ENCODE assay signal across 11 cellular contexts in the genomic region with DNA sequence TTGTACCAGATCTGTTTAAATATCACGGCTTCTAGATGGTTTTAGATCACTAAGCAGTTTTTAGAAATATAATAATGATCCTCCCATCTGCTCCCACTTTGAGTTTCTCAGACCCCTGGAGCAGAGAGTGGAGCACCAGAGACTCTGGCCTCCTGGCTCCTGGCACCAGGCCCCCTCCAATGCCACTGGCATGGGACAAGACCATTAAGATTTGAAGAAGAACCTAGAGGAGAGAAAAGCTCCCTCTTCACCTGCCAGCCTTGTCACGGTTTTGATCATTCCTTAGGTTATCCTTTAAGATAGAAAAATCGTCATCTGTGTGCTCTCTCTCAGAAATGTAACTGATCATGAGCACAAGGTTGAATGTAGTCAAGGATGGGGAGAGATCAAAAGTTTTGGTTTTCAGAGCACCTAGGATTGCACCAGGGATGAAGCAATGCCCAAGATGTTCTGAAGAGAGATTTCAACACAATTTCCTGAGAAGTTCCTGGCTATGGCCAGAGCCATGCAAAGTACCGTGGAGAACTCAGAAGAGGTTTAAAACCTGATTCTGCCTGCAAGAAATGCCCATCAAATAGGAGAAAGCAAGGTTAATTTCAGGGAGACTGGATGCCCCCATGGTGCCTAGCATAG. TPM values are rescaled to one million over a fixed set of nuclear protein-coding genes. Genes with fewer than 3 reads are reported as not detected.
DNase-seq lines count a peak whose midpoint lies in the region; ATAC-seq and TF ChIP-seq lines count a peak whose summit lies in the region.
"Had no signal": no experiment of that assay in that cellular context is flagged by ENCODE, and none has a peak within 500 bp of the region (broad histone marks: within the 10 kb centered on the region; RNA-seq: fewer than 3 reads in every experiment).

No MANE protein-coding gene starts in this region.

- peaks cover 95% of the 10 kb centered on the region for H3K4me1 ChIP-seq in OCI-LY7 (ENCODE audit: insufficient read depth, low read length, poor library complexity, severe bottlenecking)
- H3K4me1 ChIP-seq in esophagus squamous epithelium, result peaks cover 15 to 87% (median 35%) of the 10 kb centered on the region in 3 donors
- peaks cover 38% of the 10 kb centered on the region for H3K4me1 ChIP-seq in suprapubic skin
- H3K4me1 ChIP-seq: thyroid gland had no signal

- H3K27me3 ChIP-seq in esophagus squamous epithelium (peaks cover 0 to 8% (median 0%) of the 10 kb centered on the region in 4 donors), suprapubic skin (no peaks in the 10 kb centered on the region)
- H3K27me3 ChIP-seq: thyroid gland had no signal

- H3K36me3 ChIP-seq in OCI-LY7 (ENCODE audit: insufficient read depth, low read length) (no peaks in the 10 kb centered on the region), esophagus squamous epithelium (no peaks in the 10 kb centered on the region), suprapubic skin (no peaks in the 10 kb centered on the region)
- H3K36me3 ChIP-seq: thyroid gland had no signal

- no peaks in the 10 kb centered on the region for H3K79me2 ChIP-seq in OCI-LY7 (ENCODE audit: insufficient read depth, low read depth, low read length)

- TF ChIP-seq CTCF in OCI-LY7 (conservative IDR thresholded peaks at IDR 0.05; ENCODE audit: low read length) (no peak), esophagus squamous epithelium (IDR thresholded peaks at IDR 0.05) (no peak), suprapubic skin (IDR thresholded peaks at IDR 0.05) (no peak)

- peak overlapping the region; percentile 63 for H3K4me2 ChIP-seq in OCI-LY7 (ENCODE audit: low read length)

- TSS peak; percentile 71 for BruUV-seq in OCI-LY7 (replicated peaks; lab: Mats Ljungman, UMichigan)

- H3K4me3 Mint-ChIP-seq in activated naive CD4-positive, alpha-beta T cell treated with anti-CD3 and anti-CD28 coated beads for 36 hours, result no peak overlapping the region

- H3K36me3 Mint-ChIP-seq in activated naive CD4-positive, alpha-beta T cell treated with anti-CD3 and anti-CD28 coated beads, Interleukin-2, amount 50 U/mL, for 72 hours, result peaks cover 8 to 11% of the 10 kb centered on the region in 2 donors
- H3K36me3 Mint-ChIP-seq in activated naive CD4-positive, alpha-beta T cell treated with anti-CD3 and anti-CD28 coated beads for 36 hours (ENCODE audit: low read depth), result no peaks in the 10 kb centered on the region

- no peaks in the 10 kb centered on the region for H4K20me1 ChIP-seq in OCI-LY7 (ENCODE audit: insufficient read depth, low read length)

- H3K27ac Mint-ChIP-seq in activated naive CD4-positive, alpha-beta T cell treated with anti-CD3 and anti-CD28 coated beads, Interleukin-2, amount 50 U/mL, for 72 hours, result peak overlapping the region; percentile 70 to 73
- H3K27ac Mint-ChIP-seq in activated naive CD4-positive, alpha-beta T cell treated with anti-CD3 and anti-CD28 coated beads for 36 hours, result no peak overlapping the region
- H3K27ac Mint-ChIP-seq: progenitor cell of endocrine pancreas had no signal

- no peak for DNase-seq in activated naive CD4-positive, alpha-beta T cell treated with anti-CD3 and anti-CD28 coated beads, Interleukin-2, amount 50 U/mL, for 72 hours (ENCODE audit: low spot score in 2 of 2)
- no peak for DNase-seq in activated naive CD4-positive, alpha-beta T cell treated with anti-CD3 and anti-CD28 coated beads for 36 hours
- DNase-seq in OCI-LY7 (ENCODE audit: low spot score) (no peak), esophagus squamous epithelium (lab: John Stamatoyannopoulos, UW) (no peak), suprapubic skin (ENCODE audit: low spot score in 2 of 2) (no peak), NCI-H748 treated with DMSO at 0.1 percent for 48 hours (lab: John Stamatoyannopoulos, UW) (no peak), HuH-7.5 (ENCODE audit: low spot score) (no peak)
- DNase-seq: NCI-H1436, thyroid gland had no signal

- H3K4me1 Mint-ChIP-seq in activated naive CD4-positive, alpha-beta T cell treated with anti-CD3 and anti-CD28 coated beads for 36 hours (ENCODE audit: low read depth), result peaks cover 48% of the 10 kb centered on the region

- intact Hi-C loops in activated naive CD4-positive, alpha-beta T cell treated with anti-CD3 and anti-CD28 coated beads for 36 hours (cut with micrococcal nuclease), result no loop called here
- intact Hi-C loops in OCI-LY7 (cut with micrococcal nuclease; ENCODE audit: unreplicated experiment), result loop anchor here (2.0 to 5.0 kb wide), 2 partner anchors 58 to 429 kb away; a partner anchor contains a TSS
- intact Hi-C loops in esophagus squamous epithelium (cut with DNase I), result no loop called here

- no peaks in the 10 kb centered on the region for H3K27me3 Mint-ChIP-seq in activated naive CD4-positive, alpha-beta T cell treated with anti-CD3 and anti-CD28 coated beads for 36 hours (ENCODE audit: low read depth)

- H3K27ac ChIP-seq in OCI-LY7 (ENCODE audit: low read depth, low read length, poor library complexity, severe bottlenecking), result peak overlapping the region; percentile 99
- peak overlapping the region; percentile 24 to 83 (median 56) for H3K27ac ChIP-seq in esophagus squamous epithelium
- H3K27ac ChIP-seq in suprapubic skin, result peak overlapping the region; percentile 38
- H3K27ac ChIP-seq: thyroid gland had no signal

- no peaks in the 10 kb centered on the region for H3K9me3 ChIP-seq in OCI-LY7 (ENCODE audit: low read length)
- H3K9me3 ChIP-seq in esophagus squamous epithelium, result no peaks in the 10 kb centered on the region
- no peaks in the 10 kb centered on the region for H3K9me3 ChIP-seq in suprapubic skin
- H3K9me3 ChIP-seq: thyroid gland had no signal

- peak overlapping the region; percentile 22 for H3K4me3 ChIP-seq in OCI-LY7 (ENCODE audit: low read depth, low read length, poor library complexity, severe bottlenecking)
- H3K4me3 ChIP-seq in esophagus squamous epithelium, result no peak overlapping the region
- H3K4me3 ChIP-seq in suprapubic skin, result no peak overlapping the region
- H3K4me3 ChIP-seq: thyroid gland had no signal

- no peak for TF ChIP-seq EP300 in suprapubic skin (IDR thresholded peaks at IDR 0.05)

- H3K9me2 ChIP-seq in OCI-LY7 (ENCODE audit: insufficient read depth, low read length), result no peaks in the 10 kb centered on the region

- WGBS in esophagus squamous epithelium, 2 donors, result 53 to 64% methylated on average over 4 of the region's 4 CpGs
- 92% methylated on average over 4 of the region's 4 CpGs for WGBS in suprapubic skin

- TF ChIP-seq POLR2A in esophagus squamous epithelium (IDR thresholded peaks at IDR 0.05) (no peak), suprapubic skin (IDR thresholded peaks at IDR 0.05) (no peak)

- H2AFZ ChIP-seq in OCI-LY7 (ENCODE audit: low read length), result peak overlapping the region; percentile 67; the same call in 1 of the 2 replicates

- POLR2A ChIA-PET in OCI-LY7 (lab: Charles Lee), result interaction anchor here (0.7 to 6.7 kb wide), 4 partner anchors 12 to 1100 kb away, joined by 3 to 59 read pairs (median 6); a partner anchor contains a TSS

- ATAC-seq in activated naive CD4-positive, alpha-beta T cell treated with anti-CD3 and anti-CD28 coated beads, Interleukin-2, amount 50 U/mL, for 72 hours, result no peak
- no peak for ATAC-seq in GM19455 (IDR thresholded peaks at IDR 0.05; ENCODE audit: unreplicated experiment)

- H3K9me3 Mint-ChIP-seq in activated naive CD4-positive, alpha-beta T cell treated with anti-CD3 and anti-CD28 coated beads, Interleukin-2, amount 50 U/mL, for 72 hours, result peaks cover 7 to 10% of the 10 kb centered on the region in 2 donors
- H3K9me3 Mint-ChIP-seq in activated naive CD4-positive, alpha-beta T cell treated with anti-CD3 and anti-CD28 coated beads for 36 hours, result no peaks in the 10 kb centered on the region

- CTCF ChIA-PET in activated naive CD4-positive, alpha-beta T cell treated with anti-CD3 and anti-CD28 coated beads for 36 hours (lab: Charles Lee), result interaction anchor here (0.6 to 1.0 kb wide), 3 partner anchors 44 to 48 kb away, joined by 3 read pairs; no protein-coding TSS in a partner anchor
- CTCF ChIA-PET in OCI-LY7 (lab: Charles Lee; ENCODE audit: unreplicated experiment), result no interaction called here

RNA-seq across cellular contexts. Expression of a gene that starts 22.2 kb away (rescaled TPM):
- 10 to 100 TPM; 31.6 to 32.2 TPM for total RNA-seq in activated naive CD4-positive, alpha-beta T cell treated with anti-CD3 and anti-CD28 coated beads, Interleukin-2, amount 50 U/mL, for 72 hours
- 10 to 100 TPM; 11.3 to 16.1 TPM for total RNA-seq in activated naive CD4-positive, alpha-beta T cell treated with anti-CD3 and anti-CD28 coated beads for 36 hours
- 8.2 and 15.7 TPM in 2 replicates for total RNA-seq in OCI-LY7 (2014; rRNA removed; shearing (Covaris generic))
- total RNA-seq in OCI-LY7 (2022) (18.3 and 25.2 TPM in 2 replicates), esophagus squamous epithelium (10 to 100 TPM in 2 of 4 donors, 1 to 10 TPM in 2; 2.2 to 21.2 (median 11.3) TPM), suprapubic skin (1 to 10 TPM; 2.9 to 7.2 (median 4.4) TPM)

Comparison
In these comparisons a context has a peak if more than half of its experiments do, and no peak if none do; other contexts are left out.
1. H3K27ac ChIP-seq: peak in every context shown above with its lines; median percentile 99 in OCI-LY7; 56 in esophagus squamous epithelium; 38 in suprapubic skin.